Comparison of ENCODE assay signal across 1 cellular context in genomic region chr17:75684924-75685323, GRCh38.
TF ChIP-seq lines count a peak whose summit lies in the region.

No MANE protein-coding gene starts in this region.

TF ChIP-seq in GM12878, 131 proteins besides CTCF, POLR2A, EP300 and RAD21:
- TF ChIP-seq TCF12 (IDR thresholded peaks at IDR 0.05; ENCODE audit: low read depth, low read length) = no peak
- no peak for TF ChIP-seq E2F4 (IDR thresholded peaks at IDR 0.05; ENCODE audit: low read depth, low read length)
- no peak for TF ChIP-seq POU2F2 (IDR thresholded peaks at IDR 0.05; ENCODE audit: borderline replicate concordance, low read depth, low read length)
- no peak for TF ChIP-seq CBFB (IDR thresholded peaks at IDR 0.05; ENCODE audit: low read depth)
- TF ChIP-seq ZBTB33 (IDR thresholded peaks at IDR 0.05) = no peak
- no peak for TF ChIP-seq RFX5 (IDR thresholded peaks at IDR 0.05; ENCODE audit: low read depth, low read length)
- no peak for TF ChIP-seq CHD2 (IDR thresholded peaks at IDR 0.05; ENCODE audit: borderline replicate concordance, low read depth, low read length)
